ENCODE assay signal across 1 cellular context in the genomic region with DNA sequence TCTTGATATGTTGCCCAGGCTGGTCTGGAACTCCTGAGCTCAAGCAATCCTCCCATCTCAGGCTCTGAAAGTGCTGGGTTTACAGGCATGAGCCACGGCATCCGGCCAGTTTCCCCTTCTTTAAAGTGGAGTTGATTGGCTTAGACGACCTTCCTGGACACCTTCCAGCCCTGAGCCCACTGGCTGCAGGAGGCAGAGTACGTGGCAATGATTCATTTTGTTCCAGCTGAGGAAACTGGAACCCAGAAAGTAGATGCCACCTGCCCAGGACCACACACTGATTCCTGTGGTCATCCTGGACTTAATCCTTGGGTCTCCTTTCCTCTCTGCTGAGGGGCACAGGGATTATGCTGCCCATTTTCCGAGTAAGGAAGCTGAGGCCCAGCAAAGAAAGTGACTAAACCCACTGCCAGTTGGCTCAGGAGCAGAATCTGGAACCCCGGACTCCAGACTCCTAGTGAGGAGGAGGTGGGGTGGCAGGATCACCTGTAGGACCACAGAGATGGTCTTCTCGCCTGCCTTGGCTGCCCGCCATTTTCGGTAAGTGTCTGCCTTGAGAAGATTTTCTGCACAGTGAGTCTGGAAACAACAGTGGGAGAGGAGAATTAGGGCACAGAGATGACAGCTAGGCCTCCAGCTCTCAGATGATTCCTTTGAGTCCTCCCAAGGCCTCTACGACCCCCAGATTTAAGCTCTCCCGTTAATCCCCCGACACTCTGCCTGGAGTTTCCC.
A peak's percentile ranks its signal among the peaks of the same experiment; 100 is the strongest.
TF ChIP-seq lines count a peak whose summit lies in the region.

No MANE protein-coding gene starts in this region.

TF ChIP-seq in GM12878, 131 proteins besides CTCF, POLR2A, EP300 and RAD21:
- TF ChIP-seq YY1 (IDR thresholded peaks at IDR 0.05; ENCODE audit: low read depth, low read length) (peak; percentile 67), RELA (IDR thresholded peaks at IDR 0.05; ENCODE audit: borderline replicate concordance, partially characterized antibody) (no peak)
- TF ChIP-seq, protein P1, sequence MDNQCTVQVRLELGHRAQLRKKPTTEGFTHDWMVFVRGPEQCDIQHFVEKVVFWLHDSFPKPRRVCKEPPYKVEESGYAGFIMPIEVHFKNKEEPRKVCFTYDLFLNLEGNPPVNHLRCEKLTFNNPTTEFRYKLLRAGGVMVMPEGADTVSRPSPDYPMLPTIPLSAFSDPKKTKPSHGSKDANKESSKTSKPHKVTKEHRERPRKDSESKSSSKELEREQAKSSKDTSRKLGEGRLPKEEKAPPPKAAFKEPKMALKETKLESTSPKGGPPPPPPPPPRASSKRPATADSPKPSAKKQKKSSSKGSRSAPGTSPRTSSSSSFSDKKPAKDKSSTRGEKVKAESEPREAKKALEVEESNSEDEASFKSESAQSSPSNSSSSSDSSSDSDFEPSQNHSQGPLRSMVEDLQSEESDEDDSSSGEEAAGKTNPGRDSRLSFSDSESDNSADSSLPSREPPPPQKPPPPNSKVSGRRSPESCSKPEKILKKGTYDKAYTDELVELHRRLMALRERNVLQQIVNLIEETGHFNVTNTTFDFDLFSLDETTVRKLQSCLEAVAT (IDR thresholded peaks at IDR 0.05): peak; percentile 9; the same call in 1 of the 2 replicates
TF ChIP-seq in GM12878: peak in this region for 2.
